In genomic region chr6:4928426-4928825, GRCh38 we compare ENCODE assay signal across 1 cellular context.
TF ChIP-seq lines count a peak whose summit lies in the region.

No MANE protein-coding gene starts in this region.

TF ChIP-seq in K562, 482 proteins besides CTCF, POLR2A, EP300 and RAD21 (continued from another document and continues in another):
- TF ChIP-seq MNT (conservative IDR thresholded peaks at IDR 0.05) (peak in 1 of 2 experiments; percentile 66; a peak in 2 of 4 replicates), ZNF133 (CRISPR knock-in tag; IDR thresholded peaks at IDR 0.05) (no peak), KLF1 (tag; IDR thresholded peaks at IDR 0.05) (no peak), CHD4 (IDR thresholded peaks at IDR 0.05; ENCODE audit: insufficient read depth, insufficient replicate concordance, low read depth, low read length, poor library complexity, severe bottlenecking) (no peak), ATF4 (CRISPR knock-in tag; IDR thresholded peaks at IDR 0.05) (peak; percentile 48; the same call in 1 of the 2 replicates), TFAP4 (CRISPR knock-in tag; IDR thresholded peaks at IDR 0.05; ENCODE audit: borderline replicate concordance) (peak; percentile 62; the same call in 1 of the 2 replicates), ZKSCAN8 (CRISPR knock-in tag; IDR thresholded peaks at IDR 0.05) (no peak), HMBOX1 (IDR thresholded peaks at IDR 0.05) (peak; percentile 99), RCOR1 (IDR thresholded peaks at IDR 0.05; ENCODE audit: borderline replicate concordance in 1 of 2, low read depth in 2 of 2, low read length in 2 of 2) (peak; percentile 68 to 94; a peak in 3 of 4 replicates), RBM25 (IDR thresholded peaks at IDR 0.05; ENCODE audit: low read depth, low read length, severe bottlenecking) (no peak), ELF4 (CRISPR knock-in tag; IDR thresholded peaks at IDR 0.05) (peak; percentile 88), CSDE1 (IDR thresholded peaks at IDR 0.05) (no peak; a peak in 1 of 4 replicates), ATF7 (IDR thresholded peaks at IDR 0.05) (peak; percentile 53), ZNF764 (CRISPR knock-in tag; IDR thresholded peaks at IDR 0.05; ENCODE audit: low read depth) (no peak), TOE1 (IDR thresholded peaks at IDR 0.05; ENCODE audit: borderline replicate concordance) (peak; percentile 61; the same call in 1 of the 2 replicates), TOE1 (CRISPR knock-in tag; IDR thresholded peaks at IDR 0.05; ENCODE audit: borderline replicate concordance, low read depth) (no peak), ETV6 (IDR thresholded peaks at IDR 0.05; ENCODE audit: borderline replicate concordance in 1 of 2, low read depth in 2 of 2, low read length in 1 of 2) (peak in 1 of 2 experiments; percentile 58; a peak in 1 of 4 replicates), ETV6 (CRISPR knock-in tag; IDR thresholded peaks at IDR 0.05; ENCODE audit: borderline replicate concordance) (no peak), ZNF384 (IDR thresholded peaks at IDR 0.05; ENCODE audit: low read depth, low read length) (no peak), MYC (IDR thresholded peaks at IDR 0.05; ENCODE audit: low read depth, low read length) (no peak), MYC (CRISPR knock-in tag; IDR thresholded peaks at IDR 0.05; ENCODE audit: borderline replicate concordance, low read depth) (no peak), ZFP30 (CRISPR knock-in tag; IDR thresholded peaks at IDR 0.05; ENCODE audit: borderline replicate concordance) (no peak), SREBF2 (CRISPR knock-in tag; IDR thresholded peaks at IDR 0.05) (no peak), ELF1 (tag; IDR thresholded peaks at IDR 0.05) (peak; percentile 50; the same call in 1 of the 2 replicates), HDGF (IDR thresholded peaks at IDR 0.05) (peak; percentile 4; the same call in 1 of the 2 replicates), TBL1XR1 (IDR thresholded peaks at IDR 0.05; ENCODE audit: low read length in 2 of 2) (peak in 1 of 2 experiments; percentile 95; a peak in 3 of 4 replicates), CCAR2 (IDR thresholded peaks at IDR 0.05; ENCODE audit: low read depth, low read length) (no peak), ZBTB9 (CRISPR knock-in tag; IDR thresholded peaks at IDR 0.05) (peak; percentile 74; the same call in 1 of the 2 replicates), DNMT1 (IDR thresholded peaks at IDR 0.05) (no peak), ZNF695 (CRISPR knock-in tag; IDR thresholded peaks at IDR 0.05) (no peak), TCF15 (CRISPR knock-in tag; IDR thresholded peaks at IDR 0.05) (no peak), ZNF586 (CRISPR knock-in tag; conservative IDR thresholded peaks at IDR 0.05) (no peak), ZFP1 (CRISPR knock-in tag; IDR thresholded peaks at IDR 0.05) (no peak), CBX5 (IDR thresholded peaks at IDR 0.05; ENCODE audit: borderline replicate concordance, low read depth) (0 out of 2 replicates have a peak, but pooled peaks have one; percentile 14), ZNF318 (IDR thresholded peaks at IDR 0.05; ENCODE audit: borderline replicate concordance in 1 of 2, low read depth in 1 of 2) (peak in 1 of 2 experiments; percentile 65; a peak in 1 of 4 replicates), ZNF253 (CRISPR knock-in tag; conservative IDR thresholded peaks at IDR 0.05) (no peak), NBN (IDR thresholded peaks at IDR 0.05; ENCODE audit: low read depth) (peak; percentile 95), ZKSCAN1 (IDR thresholded peaks at IDR 0.05; ENCODE audit: low read depth, low read length) (no peak), FUS (optimal IDR thresholded peaks at IDR 0.05; ENCODE audit: low read depth, low read length) (no peak), NFYB (IDR thresholded peaks at IDR 0.05; ENCODE audit: extremely low read depth, insufficient read length) (no peak), NCOA2 (IDR thresholded peaks at IDR 0.05; ENCODE audit: partially characterized antibody in 2 of 2) (peak; percentile 50 to 65), ZNF311 (CRISPR knock-in tag; IDR thresholded peaks at IDR 0.05) (0 out of 2 replicates have a peak, but pooled peaks have one; percentile 49), RNF219 (CRISPR knock-in tag; IDR thresholded peaks at IDR 0.05) (no peak), EWSR1 (IDR thresholded peaks at IDR 0.05; ENCODE audit: borderline replicate concordance, low read depth, partially characterized antibody) (no peak), GMEB1 (CRISPR knock-in tag; IDR thresholded peaks at IDR 0.05) (no peak)
